Comparison of ENCODE assay signal across 8 cellular contexts in the genomic region with DNA sequence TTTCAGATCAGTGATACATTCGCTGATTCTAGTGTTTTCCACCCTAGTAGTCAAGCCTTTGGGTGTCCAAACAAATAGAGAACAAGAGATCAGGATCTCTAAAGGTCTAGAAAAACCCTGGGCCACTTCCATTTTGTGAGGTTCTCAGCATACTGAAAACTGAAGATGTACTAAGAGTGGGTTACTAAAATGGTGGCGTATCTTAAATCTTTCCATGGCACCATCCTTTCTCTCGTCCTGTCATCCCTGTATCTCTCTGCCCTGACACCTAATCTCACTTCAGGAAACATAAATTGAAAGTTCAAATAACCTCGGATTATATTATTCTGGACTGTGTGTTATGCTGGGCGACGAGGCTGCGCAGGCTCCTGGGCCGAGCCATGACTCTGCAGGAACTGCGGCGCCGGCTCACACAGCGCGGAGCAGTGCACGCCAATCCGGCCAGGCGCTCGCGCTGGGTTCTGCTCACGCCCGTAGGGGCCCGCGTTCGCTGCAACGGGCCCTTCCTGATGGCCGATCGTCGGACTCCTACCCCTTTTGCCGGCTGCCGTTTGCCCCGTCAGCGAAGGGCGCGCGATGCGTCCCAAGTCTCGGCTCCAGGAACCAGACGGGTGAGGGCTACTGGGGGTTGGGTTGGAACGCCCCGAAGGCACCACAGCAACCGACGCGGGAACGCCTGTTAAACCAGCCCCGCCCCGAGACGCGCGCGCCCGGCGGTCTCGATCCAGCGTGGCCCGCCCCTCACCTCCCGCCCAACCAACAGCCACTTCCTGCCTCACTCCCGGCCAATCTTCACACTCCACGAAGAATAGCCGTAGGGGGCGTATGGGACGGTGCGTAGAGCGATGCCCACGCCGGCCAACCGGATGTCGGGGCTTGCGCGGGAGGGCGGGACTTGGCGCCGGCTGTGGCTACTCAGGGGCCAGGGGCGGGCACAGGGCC. TPM values are rescaled to one million over a fixed set of nuclear protein-coding genes. Genes with fewer than 3 reads are reported as not detected.
DNase-seq lines count a peak whose midpoint lies in the region; ATAC-seq, FAIRE-seq and TF ChIP-seq lines count a peak whose summit lies in the region.

No MANE protein-coding gene starts in this region.

- TF ChIP-seq POLR2A in H54 (IDR thresholded peaks at IDR 0.05; ENCODE audit: low read depth, low read length): peak; percentile 98

- no peaks in the 10 kb centered on the region for H3K9me3 Mint-ChIP-seq in nephron

- no peak for FAIRE-seq in H54 (lab: Jason Lieb, UNC)

- peak overlapping the region; percentile 92 to 100 (median 100) for H3K4me3 Mint-ChIP-seq in nephron

- peak; percentile 100 for DNase-seq in ELF-1 (ENCODE audit: low read depth, low spot score)
- DNase-seq in H54 (ENCODE audit: insufficient read length, low spot score): peak; percentile 99
- DNase-seq in LoVo (ENCODE audit: low spot score): peak; percentile 100
- DNase-seq in RWPE1 (ENCODE audit: low spot score): peak; percentile 100
- DNase-seq in activated T-helper 9 cell treated with anti-CD3 and anti-CD28 coated beads, Interleukin-2, amount 50 U/mL, for 16 hours (ENCODE audit: low read depth): peak; percentile 98
- peak; percentile 99 for DNase-seq in fibroblast of the aortic adventitia (ENCODE audit: low read depth)
- peak; percentile 98 for DNase-seq in stimulated activated naive CD8-positive, alpha-beta T cell treated with anti-CD3 and anti-CD28 coated beads, Interleukin-15, Interleukin-2, amounts not matched to agents 100 U/mL and 50 U/mL, for 24 hours

- CTCF ChIA-PET in RWPE1 (lab: Yijun Ruan, JAX): interaction anchor here (1.2 kb wide), 1 partner anchor 20 kb away, joined by 4 read pairs; no protein-coding TSS in a partner anchor

- peak overlapping the region; percentile 88 for H3K27ac ChIP-seq in RWPE1

- no peaks in the 10 kb centered on the region for H3K27me3 Mint-ChIP-seq in nephron (ENCODE audit: low read depth)

- H3K4me3 ChIP-seq in fibroblast of the aortic adventitia (ENCODE audit: low read depth, low read length): peak overlapping the region; percentile 97

- POLR2A ChIA-PET in RWPE1 (lab: Yijun Ruan, JAX; ENCODE audit: low non-redundant PET): interaction anchor here (1.0 kb wide), 1 partner anchor 20 kb away, joined by 4 read pairs; no protein-coding TSS in a partner anchor

- peaks cover 41% of the 10 kb centered on the region for H3K4me1 Mint-ChIP-seq in nephron

- TF ChIP-seq CTCF in RWPE1 (conservative IDR thresholded peaks at IDR 0.05; ENCODE audit: low read depth): no peak
- no peak for TF ChIP-seq CTCF in fibroblast of the aortic adventitia (IDR thresholded peaks at IDR 0.05; ENCODE audit: insufficient read depth, low read length)
- no peak for TF ChIP-seq CTCF in nephron (IDR thresholded peaks at IDR 0.05; ENCODE audit: unreplicated experiment in 3 of 3)

- peak; percentile 94 for ATAC-seq in stimulated activated naive CD8-positive, alpha-beta T cell treated with anti-CD3 and anti-CD28 coated beads, Interleukin-15, Interleukin-2, amounts not matched to agents 100 U/mL and 50 U/mL, for 24 hours

- peak overlapping the region; percentile 98 to 99 (median 99) for H3K27ac Mint-ChIP-seq in nephron

- peaks cover 23% of the 10 kb centered on the region for H3K36me3 Mint-ChIP-seq in nephron (ENCODE audit: low read depth)

RNA-seq across cellular contexts. Expression of gene CANX, which starts 0.5 kb away (rescaled TPM):
- total RNA-seq in fibroblast of the aortic adventitia (ENCODE audit: low replicate concordance): 645 and 1,866 TPM in 2 replicates

RNA-seq across cellular contexts. Expression of gene CBY3, which starts 17.4 kb away (rescaled TPM):
- total RNA-seq in fibroblast of the aortic adventitia (ENCODE audit: low replicate concordance): not detected in 2 replicates

RNA-seq across cellular contexts. Expression of gene MAML1, which starts 34.4 kb away (rescaled TPM):
- total RNA-seq in fibroblast of the aortic adventitia (ENCODE audit: low replicate concordance): 4.7 and 9.9 TPM in 2 replicates

Comparison
In these comparisons a context has a peak if more than half of its experiments do, and no peak if none do; other contexts are left out.
1. Peak in every context shown above with its lines: DNase-seq, ATAC-seq, H3K4me3 ChIP-seq and H3K27ac ChIP-seq.